Comparison of ENCODE assay signal across 9 cellular contexts in the genomic region with DNA sequence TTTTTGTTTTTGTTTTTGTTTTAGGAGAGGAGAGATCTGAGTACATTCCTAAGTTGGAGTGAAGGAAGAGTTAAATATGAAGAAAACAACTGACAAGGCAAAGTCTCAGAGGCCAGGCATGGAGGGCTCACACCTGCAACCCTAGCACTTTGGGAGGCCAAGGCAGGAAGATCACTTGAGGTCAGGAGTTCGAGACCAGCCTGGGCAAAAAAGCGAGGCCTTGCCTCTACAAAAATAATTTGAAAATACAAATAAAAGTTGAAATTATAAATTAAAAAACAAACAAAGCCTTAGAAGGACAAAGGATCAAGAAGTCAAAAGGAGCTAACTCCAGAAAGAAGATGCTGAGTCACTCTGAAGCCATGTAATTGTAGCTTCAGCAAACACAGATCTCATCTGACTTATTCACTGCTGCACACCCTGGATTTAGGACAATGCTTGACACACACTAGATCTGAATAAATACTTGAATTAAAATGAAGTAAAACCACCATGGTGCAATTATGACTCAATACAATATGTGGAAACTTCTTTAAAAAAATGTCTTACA. TPM values are rescaled to one million over a fixed set of nuclear protein-coding genes. Genes with fewer than 3 reads are reported as not detected.
A peak's percentile ranks its signal among the peaks of the same experiment; 100 is the strongest.
DNase-seq lines count a peak whose midpoint lies in the region; ATAC-seq and TF ChIP-seq lines count a peak whose summit lies in the region.
"Had no signal": no experiment of that assay in that cellular context is flagged by ENCODE, and none has a peak within 500 bp of the region (broad histone marks: within the 10 kb centered on the region; RNA-seq: fewer than 3 reads in every experiment).

No MANE protein-coding gene starts in this region.

- peak; percentile 77 for DNase-seq in AG04449 (ENCODE audit: low read depth, low spot score)
- DNase-seq in HCEC 1CT = peak; percentile 91
- DNase-seq in activated T-helper 2 cell treated with anti-CD3 and anti-CD28 coated beads, Interferon-gamma antibody, Interleukin-2, Interleukin-4, amounts not matched to agents 10 μg/mL and 5 μg/mL and 100 μg/mL, durations not matched to agents 14 hours and 24 hours and 36 hours (ENCODE audit: low spot score) = no peak
- DNase-seq in kidney glomerular epithelial cell (lab: John Stamatoyannopoulos, UW) = peak; percentile 42
- DNase-seq in stimulated activated CD4-positive, alpha-beta T cell treated with anti-CD3 and anti-CD28 coated beads, Interleukin-2, amount 100 ng/mL, for 24 hours = no peak
- DNase-seq in NCI-H524 (lab: John Stamatoyannopoulos, UW) = no peak
- no peak for DNase-seq in GDM1 (lab: John Stamatoyannopoulos, UW)
- DNase-seq: activated CD4-positive, alpha-beta T cell treated with anti-CD3 and anti-CD28 coated beads, Interleukin-2, amount 50 U/mL, for 1 hour had no signal

- H3K4me3 ChIP-seq in AG04449 (ENCODE audit: low read depth, low read length) = no peak overlapping the region

- peaks cover 24% of the 10 kb centered on the region for H3K4me1 Mint-ChIP-seq in activated T-helper 2 cell treated with anti-CD3 and anti-CD28 coated beads, Interferon-gamma antibody, Interleukin-2, Interleukin-4, amounts not matched to agents 10 μg/mL and 5 μg/mL and 100 μg/mL, durations not matched to agents 14 hours and 24 hours and 36 hours (ENCODE audit: low read depth)

- no peak overlapping the region for H3K4me3 Mint-ChIP-seq in activated T-helper 2 cell treated with anti-CD3 and anti-CD28 coated beads, Interferon-gamma antibody, Interleukin-2, Interleukin-4, amounts not matched to agents 10 μg/mL and 5 μg/mL and 100 μg/mL, durations not matched to agents 14 hours and 24 hours and 36 hours (ENCODE audit: low read depth)

- intact Hi-C loops in activated T-helper 2 cell treated with anti-CD3 and anti-CD28 coated beads, Interferon-gamma antibody, Interleukin-2, Interleukin-4, amounts not matched to agents 10 μg/mL and 5 μg/mL and 100 μg/mL, durations not matched to agents 14 hours and 24 hours and 36 hours (cut with micrococcal nuclease) = no loop called here

- no peaks in the 10 kb centered on the region for H3K9me3 Mint-ChIP-seq in activated T-helper 2 cell treated with anti-CD3 and anti-CD28 coated beads, Interferon-gamma antibody, Interleukin-2, Interleukin-4, amounts not matched to agents 10 μg/mL and 5 μg/mL and 100 μg/mL, durations not matched to agents 14 hours and 24 hours and 36 hours

- H3K36me3 Mint-ChIP-seq in activated T-helper 2 cell treated with anti-CD3 and anti-CD28 coated beads, Interferon-gamma antibody, Interleukin-2, Interleukin-4, amounts not matched to agents 10 μg/mL and 5 μg/mL and 100 μg/mL, durations not matched to agents 14 hours and 24 hours and 36 hours (ENCODE audit: low read depth) = peaks cover 50% of the 10 kb centered on the region

- POLR2A ChIA-PET in AG04449 (lab: Yijun Ruan, JAX) = interaction anchor here (0.6 to 0.9 kb wide), 2 partner anchors 9 to 14 kb away, joined by 3 to 9 read pairs; a partner anchor contains a TSS

- no peak for ATAC-seq in HG02970 (IDR thresholded peaks at IDR 0.05; ENCODE audit: low FRiP score, unreplicated experiment)

- H3K27me3 Mint-ChIP-seq in activated T-helper 2 cell treated with anti-CD3 and anti-CD28 coated beads, Interferon-gamma antibody, Interleukin-2, Interleukin-4, amounts not matched to agents 10 μg/mL and 5 μg/mL and 100 μg/mL, durations not matched to agents 14 hours and 24 hours and 36 hours (ENCODE audit: low read depth) = no peaks in the 10 kb centered on the region

- peak overlapping the region; percentile 64 for H3K27ac Mint-ChIP-seq in activated T-helper 2 cell treated with anti-CD3 and anti-CD28 coated beads, Interferon-gamma antibody, Interleukin-2, Interleukin-4, amounts not matched to agents 10 μg/mL and 5 μg/mL and 100 μg/mL, durations not matched to agents 14 hours and 24 hours and 36 hours

- CTCF ChIA-PET in AG04449 (lab: Yijun Ruan, JAX) = interaction anchor here (1.2 kb wide), 1 partner anchor 9 kb away, joined by 5 read pairs; no protein-coding TSS in a partner anchor

- no peak for TF ChIP-seq CTCF in AG04449 (IDR thresholded peaks at IDR 0.05; ENCODE audit: insufficient read depth, low read length, missing control alignments)

RNA-seq across cellular contexts. Expression of a gene that starts 9.1 kb away (rescaled TPM):
- total RNA-seq in activated T-helper 2 cell treated with anti-CD3 and anti-CD28 coated beads, Interferon-gamma antibody, Interleukin-2, Interleukin-4, amounts not matched to agents 10 μg/mL and 5 μg/mL and 100 μg/mL, durations not matched to agents 14 hours and 24 hours and 36 hours = 39.4 and 39.7 TPM in 2 replicates

RNA-seq across cellular contexts. Expression of a gene that starts 22.5 kb away (rescaled TPM):
- total RNA-seq in activated T-helper 2 cell treated with anti-CD3 and anti-CD28 coated beads, Interferon-gamma antibody, Interleukin-2, Interleukin-4, amounts not matched to agents 10 μg/mL and 5 μg/mL and 100 μg/mL, durations not matched to agents 14 hours and 24 hours and 36 hours = not detected in 2 replicates

Comparison
In these comparisons a context has a peak if more than half of its experiments do, and no peak if none do; other contexts are left out.
1. DNase-seq: peak in AG04449 (single experiment), HCEC 1CT (single experiment) and kidney glomerular epithelial cell (single experiment); none in activated T-helper 2 cell treated with anti-CD3 and anti-CD28 coated beads, Interferon-gamma antibody, Interleukin-2, Interleukin-4, amounts not matched to agents 10 μg/mL and 5 μg/mL and 100 μg/mL, durations not matched to agents 14 hours and 24 hours and 36 hours (single experiment), stimulated activated CD4-positive, alpha-beta T cell treated with anti-CD3 and anti-CD28 coated beads, Interleukin-2, amount 100 ng/mL, for 24 hours (0 of 2), NCI-H524 (0 of 2) and GDM1 (single experiment).